25 cellular contexts compared by ENCODE assay signal in the genomic region with DNA sequence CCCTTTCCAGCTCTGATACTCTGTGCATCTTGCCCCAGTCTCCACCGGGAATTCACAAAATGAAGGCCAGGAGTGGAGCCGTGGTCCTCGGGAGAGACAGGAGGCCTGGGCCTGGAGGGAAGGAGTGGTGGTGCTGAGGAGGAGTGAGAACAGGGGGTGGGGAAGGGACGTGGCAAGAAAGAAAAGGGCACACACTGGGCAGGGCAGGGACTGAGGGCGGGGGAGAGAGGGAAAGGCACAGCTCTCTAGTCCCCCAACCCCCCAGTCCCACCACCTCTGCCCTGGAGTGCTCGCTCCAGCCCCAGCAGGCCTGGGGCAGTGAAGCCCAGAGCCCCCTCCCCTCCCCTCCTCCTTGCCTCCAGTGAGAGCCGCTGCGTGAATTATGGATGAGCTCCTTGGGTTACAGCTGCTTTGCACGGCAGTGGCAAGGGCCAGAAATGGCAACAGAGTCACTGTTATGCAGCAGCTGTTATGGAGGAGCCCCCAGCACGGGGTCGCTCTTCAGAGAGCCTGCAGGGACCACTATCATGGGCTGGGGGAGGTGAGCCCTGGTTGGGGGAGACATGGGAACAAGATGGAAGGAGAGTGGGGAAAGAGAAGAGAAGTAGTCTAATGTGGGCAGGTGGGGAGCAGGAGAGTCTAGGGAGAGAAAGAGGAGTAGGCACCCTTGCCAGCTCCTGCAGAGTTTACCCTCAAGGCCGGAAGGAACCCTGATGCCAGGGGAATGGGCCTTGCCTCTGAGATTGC. TPM values are rescaled to one million over a fixed set of nuclear protein-coding genes. Genes with fewer than 3 reads are reported as not detected.
A peak's percentile ranks its signal among the peaks of the same experiment; 100 is the strongest.
DNase-seq lines count a peak whose midpoint lies in the region; ATAC-seq, FAIRE-seq and TF ChIP-seq lines count a peak whose summit lies in the region.
"Had no signal": no experiment of that assay in that cellular context is flagged by ENCODE, and none has a peak within 500 bp of the region (broad histone marks: within the 10 kb centered on the region; RNA-seq: fewer than 3 reads in every experiment).

No MANE protein-coding gene starts in this region.

- no TSS peak for BruUV-seq in A673 (replicated peaks; lab: Mats Ljungman, UMichigan)

- H3K4me3 ChIP-seq in BLaER1 treated with 17β-estradiol and CSF1 and Interleukin-3, amounts not matched to agents 10 nM and 100 nM = peak overlapping the region in 5 of 10 experiments; percentile 4 to 40 (median 20); a peak in 5 of 20 replicates
- H3K4me3 ChIP-seq in HEK293 (ENCODE audit: low read depth, low read length) (no peak overlapping the region), H1 (ENCODE audit: extremely low read depth in 1 of 4, insufficient read depth in 2 of 4, low read depth in 3 of 4, low read length in 4 of 4) (peak overlapping the region in 1 of 4 experiments; percentile 33; a peak in 3 of 8 replicates), neural progenitor cell (no peak overlapping the region), A673 (ENCODE audit: low read depth, low read length, poor library complexity, severe bottlenecking) (no peak overlapping the region)
- H3K4me3 ChIP-seq: skin epidermis, testis had no signal

- H3K23me2 ChIP-seq in H1 (ENCODE audit: low read depth, low read length) = peaks cover 18% of the 10 kb centered on the region

- H3K27ac ChIP-seq in BLaER1 treated with 17β-estradiol and CSF1 and Interleukin-3, amounts not matched to agents 10 nM and 100 nM = peak overlapping the region in 8 of 11 experiments; percentile 41 to 66 (median 48); a peak in 15 of 22 replicates
- H3K27ac ChIP-seq in HEK293 (ENCODE audit: extremely low read depth, low read depth, low read length) = no peak overlapping the region
- H3K27ac ChIP-seq in H1 (ENCODE audit: low read depth, low read length) = no peak overlapping the region
- H3K27ac ChIP-seq in neural progenitor cell = no peak overlapping the region
- H3K27ac ChIP-seq in A673 (ENCODE audit: low read depth, low read length, poor library complexity, severe bottlenecking) = no peak overlapping the region
- H3K27ac ChIP-seq: skin epidermis, testis had no signal

- no peak for TF ChIP-seq RAD21 in H1 (IDR thresholded peaks at IDR 0.05 in 1 of 2, conservative IDR thresholded peaks at IDR 0.05 in 1 of 2; ENCODE audit: low read depth in 2 of 2, low read length in 2 of 2)

- H2AFZ ChIP-seq in H1 (ENCODE audit: low read length) (no peak overlapping the region), neural progenitor cell (replicated peaks) (no peak overlapping the region)

- H2BK120ac ChIP-seq in H1 (replicated peaks; ENCODE audit: low read depth, low read length) = no peak overlapping the region

- no peaks in the 10 kb centered on the region for H3K9me3 ChIP-seq in BLaER1 treated with 17β-estradiol and CSF1 and Interleukin-3, amounts not matched to agents 10 nM and 100 nM (replicated peaks in 1 of 11)
- H3K9me3 ChIP-seq in HEK293 (ENCODE audit: control insufficient read depth, insufficient read depth, low read depth, low read length) (no peaks in the 10 kb centered on the region), H1 (ENCODE audit: insufficient read depth in 2 of 2, low read depth in 1 of 2, low read length in 1 of 2) (no peaks in the 10 kb centered on the region), neural progenitor cell (ENCODE audit: low read depth) (no peaks in the 10 kb centered on the region), A673 (ENCODE audit: low read depth, low read length, poor library complexity, severe bottlenecking) (no peaks in the 10 kb centered on the region)
- H3K9me3 ChIP-seq: testis had no signal

- H3K4me1 ChIP-seq in BLaER1 treated with 17β-estradiol and CSF1 and Interleukin-3, amounts not matched to agents 10 nM and 100 nM = peaks cover 21 to 85% (median 74%) of the 10 kb centered on the region in 10 experiments
- H3K4me1 ChIP-seq in HEK293 (ENCODE audit: control insufficient read depth, insufficient read depth, low read length) (no peaks in the 10 kb centered on the region), H1 (replicated peaks in 1 of 4; ENCODE audit: control insufficient read depth in 3 of 4, insufficient read depth in 4 of 4, low read length in 3 of 4) (peaks cover 5 to 53% (median 39%) of the 10 kb centered on the region in 4 experiments), neural progenitor cell (peaks cover 37% of the 10 kb centered on the region), A673 (ENCODE audit: insufficient read depth, low read length, poor library complexity, severe bottlenecking) (peaks cover 15% of the 10 kb centered on the region)

- H2AK5ac ChIP-seq in H1 (ENCODE audit: low read depth, low read length) = peak overlapping the region; percentile 93

- no peak overlapping the region for H3K14ac ChIP-seq in H1 (ENCODE audit: insufficient read length)

- TF ChIP-seq CTCF in HEK293 (tag by site-specific recombination; IDR thresholded peaks at IDR 0.05) (no peak), H1 (IDR thresholded peaks at IDR 0.05; ENCODE audit: control extremely low read depth in 1 of 3, insufficient read depth in 1 of 3, low read depth in 1 of 3, low read length in 3 of 3) (no peak), neural progenitor cell (IDR thresholded peaks at IDR 0.05) (no peak), A673 (conservative IDR thresholded peaks at IDR 0.05; ENCODE audit: low read depth, low read length) (no peak)

- no peak overlapping the region for H4K5ac ChIP-seq in H1 (ENCODE audit: insufficient read length, low read depth, low read length)

- intact Hi-C loops in A673 (cut with micrococcal nuclease; ENCODE audit: unreplicated experiment) = no loop called here
- intact Hi-C loops in left cardiac atrium (cut with DNase I) = loop anchor here in 1 of 2 donors (5.0 to 10.0 kb wide), 3 partner anchors 59 to 1051 kb away; partner anchors contain the start of gene YPEL4

- peaks cover 2% of the 10 kb centered on the region for H3K36me3 Mint-ChIP-seq in neural progenitor cell
- H3K36me3 Mint-ChIP-seq in activated T-helper 17 cell treated with anti-CD3 and anti-CD28 coated beads, Interleukin-2, amount 50 U/mL, for 72 hours (ENCODE audit: low read depth) = no peaks in the 10 kb centered on the region
- H3K36me3 Mint-ChIP-seq: CD8-positive, alpha-beta T cell; natural killer cell; stimulated activated naive B cell treated with anti-CD40 and anti-IgM and Interleukin-4, amounts not matched to agents 10 μg/mL and 1 μg/mL and 100 μg/mL, for 72 hours had no signal

- POLR2A ChIA-PET in HEK293 (lab: Yijun Ruan, JAX) = interaction anchor here (0.7 to 0.9 kb wide), 2 partner anchors 11 to 141 kb away, joined by 3 read pairs; no protein-coding TSS in a partner anchor
- POLR2A ChIA-PET in H1 (lab: Charles Lee; ENCODE audit: partially characterized antibody) = interaction anchor here (0.7 to 10.5 kb wide), 11 partner anchors 9 to 184 kb away, joined by 3 to 141 read pairs (median 5); partner anchors contain the start of gene SERPING1
- POLR2A ChIA-PET in A673 (lab: Charles Lee; ENCODE audit: low non-redundant PET) = no interaction called here

- H3K4me1 Mint-ChIP-seq in neural progenitor cell = peaks cover 32% of the 10 kb centered on the region
- H3K4me1 Mint-ChIP-seq in activated T-helper 17 cell treated with anti-CD3 and anti-CD28 coated beads, Interleukin-2, amount 50 U/mL, for 72 hours = peaks cover 14% of the 10 kb centered on the region

- peak overlapping the region; percentile 78 for H3K27ac Mint-ChIP-seq in neural progenitor cell
- H3K27ac Mint-ChIP-seq in activated T-helper 17 cell treated with anti-CD3 and anti-CD28 coated beads, Interleukin-2, amount 50 U/mL, for 72 hours = no peak overlapping the region
- H3K27ac Mint-ChIP-seq: activated naive CD8-positive, alpha-beta T cell treated with anti-CD3 and anti-CD28 coated beads, Interleukin-2, amount 50 U/mL, for 24 hours; CD8-positive, alpha-beta T cell; stimulated activated naive B cell treated with anti-CD40 and anti-IgM and Interleukin-4, amounts not matched to agents 10 μg/mL and 1 μg/mL and 100 μg/mL, for 72 hours had no signal

- no peaks in the 10 kb centered on the region for H3K9me3 Mint-ChIP-seq in neural progenitor cell
- no peaks in the 10 kb centered on the region for H3K9me3 Mint-ChIP-seq in activated T-helper 17 cell treated with anti-CD3 and anti-CD28 coated beads, Interleukin-2, amount 50 U/mL, for 72 hours
- H3K9me3 Mint-ChIP-seq: activated naive CD8-positive, alpha-beta T cell treated with anti-CD3 and anti-CD28 coated beads, Interleukin-2, amount 50 U/mL, for 24 hours; CD8-positive, alpha-beta T cell; natural killer cell; stimulated activated naive B cell treated with anti-CD40 and anti-IgM and Interleukin-4, amounts not matched to agents 10 μg/mL and 1 μg/mL and 100 μg/mL, for 72 hours had no signal

- H3K36me3 ChIP-seq in BLaER1 treated with 17β-estradiol and CSF1 and Interleukin-3, amounts not matched to agents 10 nM and 100 nM = peaks cover 0 to 28% (median 17%) of the 10 kb centered on the region in 11 experiments; a peak in 14 of 22 replicates
- H3K36me3 ChIP-seq in HEK293 (ENCODE audit: control insufficient read depth in 2 of 2, insufficient read depth in 1 of 2, low read length in 2 of 2) (peaks cover 0 to 13% of the 10 kb centered on the region in 2 experiments; a peak in 1 of 3 replicates), H1 (ENCODE audit: control insufficient read depth in 2 of 4, insufficient read depth in 4 of 4, low read length in 3 of 4) (peaks cover 0 to under 1% (median 0%) of the 10 kb centered on the region in 4 experiments; a peak in 1 of 8 replicates), neural progenitor cell (no peaks in the 10 kb centered on the region), A673 (ENCODE audit: insufficient read depth, low read length, poor library complexity, severe bottlenecking) (no peaks in the 10 kb centered on the region)

- FAIRE-seq in H1 (lab: Jason Lieb, UNC) = no peak
- FAIRE-seq: GM12891 had no signal

- DNase-seq in H1 (ENCODE audit: low read depth in 1 of 2, low spot score in 2 of 2) = no peak
- peak; percentile 37 for DNase-seq in neural progenitor cell (ENCODE audit: low spot score)
- no peak for DNase-seq in A673 (ENCODE audit: low spot score)
- DNase-seq in left cardiac atrium = no peak
- DNase-seq in NAMALWA (ENCODE audit: low spot score) = no peak
- DNase-seq: activated CD8-positive, alpha-beta memory T cell treated with anti-CD3 and anti-CD28 coated beads, Interleukin-2, amount 50 U/mL, for 48 hours; activated effector memory CD4-positive, alpha-beta T cell treated with anti-CD3 and anti-CD28 coated beads, Interleukin-2, amount 50 U/mL, for 16 hours; activated naive CD8-positive, alpha-beta T cell treated with anti-CD3 and anti-CD28 coated beads, Interleukin-2, amount 50 U/mL, for 24 hours; CD8-positive, alpha-beta T cell; cortex of kidney; DMS79; mesenchymal stem cell; natural killer cell; NCI-H1048; NCI-H2029; NCI-H510A; stimulated activated CD4-positive, alpha-beta T cell treated with anti-CD3 and anti-CD28 coated beads, Interleukin-1b, Interleukin-23, amount 100 ng/mL, for 48 hours; stimulated activated naive B cell treated with anti-CD40 and anti-IgM and Interleukin-4, amounts not matched to agents 10 μg/mL and 1 μg/mL and 100 μg/mL, for 72 hours; testis had no signal

- WGBS in H1 (ENCODE audit: extremely low coverage in 1 of 2, insufficient coverage in 1 of 2, insufficient read length in 1 of 2, insufficient replicate concordance in 2 of 2, low coverage in 1 of 2, low lambda C conversion rate in 2 of 2, missing lambda C conversion rate in 1 of 2), 2 experiments = 30% methylated on average over 9 of the region's 12 CpGs; no CpG with 5 or more reads in 1 of the 2 experiments

- peaks cover 0 to 21% of the 10 kb centered on the region in 2 experiments; a peak in 2 of 4 replicates for H3K79me2 ChIP-seq in H1 (ENCODE audit: control insufficient read depth in 1 of 2, insufficient read depth in 2 of 2, low read length in 2 of 2)
- no peaks in the 10 kb centered on the region for H3K79me2 ChIP-seq in neural progenitor cell (ENCODE audit: low read depth)

- H3K23ac ChIP-seq in H1 (ENCODE audit: insufficient read length) = no peak overlapping the region

- peak overlapping the region; percentile 83 for H3K18ac ChIP-seq in H1 (ENCODE audit: extremely low read depth, low read length)

- peak overlapping the region in 8 of 11 experiments; percentile 24 to 63 (median 50); a peak in 12 of 22 replicates for H3K9ac ChIP-seq in BLaER1 treated with 17β-estradiol and CSF1 and Interleukin-3, amounts not matched to agents 10 nM and 100 nM
- H3K9ac ChIP-seq in H1 (replicated peaks in 1 of 4; ENCODE audit: extremely low read depth in 1 of 4, low read depth in 3 of 4, low read length in 3 of 4) = no peak overlapping the region
- H3K9ac ChIP-seq in neural progenitor cell = no peak overlapping the region

- H2BK20ac ChIP-seq in H1 (ENCODE audit: low read length) = 0 out of 2 replicates have a peak overlapping the region, but pooled peaks have one; percentile 86

- peak overlapping the region; percentile 14 for H4K91ac ChIP-seq in H1 (replicated peaks; ENCODE audit: insufficient read length, low read length)

- peaks cover 22 to 38% (median 33%) of the 10 kb centered on the region in 11 experiments for H3K27me3 ChIP-seq in BLaER1 treated with 17β-estradiol and CSF1 and Interleukin-3, amounts not matched to agents 10 nM and 100 nM
- H3K27me3 ChIP-seq in H1 (replicated peaks in 1 of 4; ENCODE audit: control insufficient read depth in 3 of 4, extremely low read depth in 1 of 4, insufficient read depth in 3 of 4, low read length in 3 of 4) = peaks cover 8 to 20% (median 19%) of the 10 kb centered on the region in 4 experiments
- peaks cover 47% of the 10 kb centered on the region for H3K27me3 ChIP-seq in neural progenitor cell
- peaks cover 13% of the 10 kb centered on the region for H3K27me3 ChIP-seq in A673 (replicated peaks; ENCODE audit: insufficient read depth, low read depth, low read length, poor library complexity)
- H3K27me3 ChIP-seq: testis had no signal

- CTCF ChIA-PET in HEK293 (lab: Yijun Ruan, JAX) = interaction anchor here (0.7 to 9.0 kb wide), 3 partner anchors 19 to 171 kb away, joined by 5 to 191 read pairs (median 5); partner anchors contain the start of gene TIMM10
- CTCF ChIA-PET in H1 (lab: Charles Lee; ENCODE audit: partially characterized antibody) = interaction anchor here (0.6 to 14.0 kb wide), 12 partner anchors 9 to 1722 kb away, joined by 3 to 452 read pairs (median 4); partner anchors contain the start of gene SLC43A1
- CTCF ChIA-PET in A673 (lab: Charles Lee) = no interaction called here

- H3K4me2 ChIP-seq in BLaER1 treated with 17β-estradiol and CSF1 and Interleukin-3, amounts not matched to agents 10 nM and 100 nM = peak overlapping the region; percentile 36 to 99 (median 95)
- H3K4me2 ChIP-seq in H1 (ENCODE audit: insufficient read depth in 1 of 2, low read depth in 2 of 2, low read length in 2 of 2) = peak overlapping the region; percentile 48 to 99; a peak in 3 of 4 replicates
- peak overlapping the region; percentile 53 for H3K4me2 ChIP-seq in neural progenitor cell

- H3K4me3 Mint-ChIP-seq in neural progenitor cell = peak overlapping the region; percentile 77
- no peak overlapping the region for H3K4me3 Mint-ChIP-seq in activated T-helper 17 cell treated with anti-CD3 and anti-CD28 coated beads, Interleukin-2, amount 50 U/mL, for 72 hours
- H3K4me3 Mint-ChIP-seq: activated naive CD8-positive, alpha-beta T cell treated with anti-CD3 and anti-CD28 coated beads, Interleukin-2, amount 50 U/mL, for 24 hours; CD8-positive, alpha-beta T cell; stimulated activated naive B cell treated with anti-CD40 and anti-IgM and Interleukin-4, amounts not matched to agents 10 μg/mL and 1 μg/mL and 100 μg/mL, for 72 hours had no signal

- H2BK12ac ChIP-seq in H1 (ENCODE audit: low read depth, low read length) = peak overlapping the region; percentile 94

- no peak overlapping the region for H3K56ac ChIP-seq in H1 (replicated peaks; ENCODE audit: insufficient read length, low read depth, low read length)

- no peak overlapping the region for H2BK15ac ChIP-seq in H1 (ENCODE audit: low read length)

- no peak for TF ChIP-seq EP300 in H1 (IDR thresholded peaks at IDR 0.05; ENCODE audit: borderline replicate concordance in 1 of 2, low read depth in 2 of 2, low read length in 2 of 2)

- peaks cover 23% of the 10 kb centered on the region for H3K27me3 Mint-ChIP-seq in neural progenitor cell (ENCODE audit: insufficient read depth, low read depth)
- peaks cover 28% of the 10 kb centered on the region for H3K27me3 Mint-ChIP-seq in activated T-helper 17 cell treated with anti-CD3 and anti-CD28 coated beads, Interleukin-2, amount 50 U/mL, for 72 hours

- no peak overlapping the region; the same call in none of the 2 replicates for H4K8ac ChIP-seq in H1 (ENCODE audit: extremely low read depth, insufficient read depth, low read length)

- peaks cover 3% of the 10 kb centered on the region; the same call in 1 of the 2 replicates for H3K79me1 ChIP-seq in H1 (ENCODE audit: low read depth, low read length)

- peaks cover 0 to 41% (median 13%) of the 10 kb centered on the region in 11 experiments; a peak in 12 of 22 replicates for H4K20me1 ChIP-seq in BLaER1 treated with 17β-estradiol and CSF1 and Interleukin-3, amounts not matched to agents 10 nM and 100 nM
- H4K20me1 ChIP-seq in H1 (replicated peaks in 1 of 2; ENCODE audit: control insufficient read depth in 1 of 2, insufficient read depth in 2 of 2, low read length in 2 of 2) (peaks cover 0 to 8% of the 10 kb centered on the region in 2 experiments), neural progenitor cell (ENCODE audit: low read depth) (peaks cover 20% of the 10 kb centered on the region)

- peak overlapping the region; percentile 59 for H3K4ac ChIP-seq in H1 (replicated peaks; ENCODE audit: insufficient read length, low read depth, low read length)

- H3F3A ChIP-seq in neural progenitor cell (ENCODE audit: low read depth) = peaks cover 21% of the 10 kb centered on the region

- TF ChIP-seq POLR2A in H1 (IDR thresholded peaks at IDR 0.05; ENCODE audit: control extremely low read depth in 1 of 2, low read depth in 2 of 2, low read length in 2 of 2) = no peak

- ATAC-seq in left cardiac atrium = no peak
- ATAC-seq in activated T-helper 17 cell treated with anti-CD3 and anti-CD28 coated beads, Interleukin-2, amount 50 U/mL, for 72 hours (replicated peaks) = no peak
- ATAC-seq: activated naive CD8-positive, alpha-beta T cell treated with anti-CD3 and anti-CD28 coated beads, Interleukin-2, amount 50 U/mL, for 24 hours; CD8-positive, alpha-beta T cell; natural killer cell; SK-N-SH treated with all-trans-retinoic acid at 6 μM for 48 hours; stimulated activated naive B cell treated with anti-CD40 and anti-IgM and Interleukin-4, amounts not matched to agents 10 μg/mL and 1 μg/mL and 100 μg/mL, for 72 hours had no signal

- H2BK5ac ChIP-seq in H1 (ENCODE audit: low read depth, low read length) = 0 out of 2 replicates have a peak overlapping the region, but pooled peaks have one; percentile 16

RNA-seq across cellular contexts. Expression of gene RTN4RL2, which starts 3.4 kb away (rescaled TPM):
- total RNA-seq in H1 (2021; fragmentation: NEBNext Ultra II Directional; extraction: Animal tissue kit (Norgen Biotek cat#: 25700)) = 23.7 and 24.4 TPM in 2 replicates
- 11.4 and 17.3 TPM in 2 replicates for polyA plus RNA-seq in H1 (2011; rRNA removed)
- polyA plus RNA-seq in H1 (2011; cell fraction: cytosol; rRNA removed) = 4.4 TPM
- polyA plus RNA-seq in H1 (2011; cell fraction: nucleus; rRNA removed) = 11.2 TPM
- polyA plus RNA-seq in H1 (2012, experiment 1 of 2) = 13.1 to 33.1 TPM (median 28.5 TPM) in 4 replicates
- 15.1 TPM for polyA plus RNA-seq in H1 (2012, experiment 2 of 2)
- polyA plus RNA-seq in H1 (2013, experiment 1 of 2) = 25.6 TPM
- polyA plus RNA-seq in H1 (2013, experiment 2 of 2) = 28.8 TPM
- polyA minus RNA-seq in H1 (2011; rRNA and poly(A)+ RNA removed) = 3.2 and 3.9 TPM in 2 replicates
- 16.0 TPM for polyA minus RNA-seq in H1 (2011; cell fraction: cytosol; rRNA and poly(A)+ RNA removed)
- 12.4 TPM for polyA minus RNA-seq in H1 (2011; cell fraction: nucleus; rRNA and poly(A)+ RNA removed)
- 0.13 and 1.9 TPM in 2 replicates for total RNA-seq in neural progenitor cell (ENCODE audit: low replicate concordance)
- total RNA-seq in A673 (2021) = 5.2 and 7.0 TPM in 2 replicates
- total RNA-seq in left cardiac atrium = 1 to 10 TPM; 1.9 to 2.4 TPM
- under 1 TPM; 0.22 to 0.82 TPM for total RNA-seq in activated T-helper 17 cell treated with anti-CD3 and anti-CD28 coated beads, Interleukin-2, amount 50 U/mL, for 72 hours

RNA-seq across cellular contexts. Expression of gene SLC43A3, which starts 36.8 kb away (rescaled TPM):
- 31.8 and 32.5 TPM in 2 replicates for total RNA-seq in H1 (2021; fragmentation: NEBNext Ultra II Directional; extraction: Animal tissue kit (Norgen Biotek cat#: 25700))
- polyA plus RNA-seq in H1 (2011; rRNA removed) = 61.1 and 67.8 TPM in 2 replicates
- 38.7 TPM for polyA plus RNA-seq in H1 (2011; cell fraction: cytosol; rRNA removed)
- 34.0 TPM for polyA plus RNA-seq in H1 (2011; cell fraction: nucleus; rRNA removed)
- 26.9 to 34.2 TPM (median 30.5 TPM) in 4 replicates for polyA plus RNA-seq in H1 (2012, experiment 1 of 2)
- polyA plus RNA-seq in H1 (2012, experiment 2 of 2) = 26.5 TPM
- 40.8 TPM for polyA plus RNA-seq in H1 (2013, experiment 1 of 2)
- polyA plus RNA-seq in H1 (2013, experiment 2 of 2) = 41.0 TPM
- polyA minus RNA-seq in H1 (2011; rRNA and poly(A)+ RNA removed) = 56.9 and 59.9 TPM in 2 replicates
- 17.5 TPM for polyA minus RNA-seq in H1 (2011; cell fraction: cytosol; rRNA and poly(A)+ RNA removed)
- 26.8 TPM for polyA minus RNA-seq in H1 (2011; cell fraction: nucleus; rRNA and poly(A)+ RNA removed)
- 5.6 and 7.8 TPM in 2 replicates for total RNA-seq in neural progenitor cell (ENCODE audit: low replicate concordance)
- total RNA-seq in A673 (2021) = 89.1 and 142 TPM in 2 replicates
- 10 to 100 TPM; 39.3 to 46.7 TPM for total RNA-seq in left cardiac atrium
- total RNA-seq in activated T-helper 17 cell treated with anti-CD3 and anti-CD28 coated beads, Interleukin-2, amount 50 U/mL, for 72 hours = 100 to 1,000 TPM; 346 to 386 TPM

RNA-seq across cellular contexts. Expression of gene SLC43A1, which starts 51.7 kb away (rescaled TPM):
- total RNA-seq in H1 (2021; fragmentation: NEBNext Ultra II Directional; extraction: Animal tissue kit (Norgen Biotek cat#: 25700)) = 30.1 and 34.5 TPM in 2 replicates
- polyA plus RNA-seq in H1 (2011; rRNA removed) = 58.0 and 79.5 TPM in 2 replicates
- 51.3 TPM for polyA plus RNA-seq in H1 (2011; cell fraction: cytosol; rRNA removed)
- polyA plus RNA-seq in H1 (2011; cell fraction: nucleus; rRNA removed) = 92.4 TPM
- 27.7 to 39.6 TPM (median 34.4 TPM) in 4 replicates for polyA plus RNA-seq in H1 (2012, experiment 1 of 2)
- 34.6 TPM for polyA plus RNA-seq in H1 (2012, experiment 2 of 2)
- 25.5 TPM for polyA plus RNA-seq in H1 (2013, experiment 1 of 2)
- polyA plus RNA-seq in H1 (2013, experiment 2 of 2) = 27.2 TPM
- 54.4 and 66.2 TPM in 2 replicates for polyA minus RNA-seq in H1 (2011; rRNA and poly(A)+ RNA removed)
- polyA minus RNA-seq in H1 (2011; cell fraction: cytosol; rRNA and poly(A)+ RNA removed) = 27.5 TPM
- polyA minus RNA-seq in H1 (2011; cell fraction: nucleus; rRNA and poly(A)+ RNA removed) = 36.7 TPM
- total RNA-seq in neural progenitor cell (ENCODE audit: low replicate concordance) (0.99 and 1.5 TPM in 2 replicates), A673 (2021) (18.4 and 20.5 TPM in 2 replicates), left cardiac atrium (1 to 10 TPM; 5.8 to 7.2 TPM)
- 10 to 100 TPM in 1 of 2 donors, 1 to 10 TPM in 1; 9.1 to 20.0 TPM for total RNA-seq in activated T-helper 17 cell treated with anti-CD3 and anti-CD28 coated beads, Interleukin-2, amount 50 U/mL, for 72 hours

Comparison
In these comparisons a context has a peak if more than half of its experiments do, and no peak if none do; other contexts are left out.
1. H3K27ac ChIP-seq: peak in BLaER1 treated with 17β-estradiol and CSF1 and Interleukin-3, amounts not matched to agents 10 nM and 100 nM (8 of 11); none in HEK293 (single experiment), H1 (single experiment), neural progenitor cell (single experiment) and A673 (single experiment).
2. H3K9ac ChIP-seq: peak in BLaER1 treated with 17β-estradiol and CSF1 and Interleukin-3, amounts not matched to agents 10 nM and 100 nM (8 of 11); none in H1 (0 of 4) and neural progenitor cell (single experiment).
3. Peak in every context shown above with its lines, with median percentiles within 50 percentile points of each other: H3K4me2 ChIP-seq.